16 cellular contexts compared by ENCODE assay signal in genomic region chr11:117273550-117274289, GRCh38. TPM values are rescaled to one million over a fixed set of nuclear protein-coding genes. Genes with fewer than 3 reads are reported as not detected.
DNase-seq lines count a peak whose midpoint lies in the region; ATAC-seq and TF ChIP-seq lines count a peak whose summit lies in the region.
"Had no signal": no experiment of that assay in that cellular context is flagged by ENCODE, and none has a peak within 500 bp of the region (broad histone marks: within the 10 kb centered on the region; RNA-seq: fewer than 3 reads in every experiment).

No MANE protein-coding gene starts in this region.

- H3K4me3 ChIP-seq in H7 (ENCODE audit: insufficient read depth, low read depth, low read length) (no peak overlapping the region), SJSA1 (0 out of 2 replicates have a peak overlapping the region, but pooled peaks have one; percentile 6), fibroblast of pulmonary artery (replicated peaks; ENCODE audit: low read depth, low read length) (peak overlapping the region; percentile 2)
- H3K4me3 ChIP-seq: heart left ventricle, mucosa of descending colon had no signal

- peaks cover 18% of the 10 kb centered on the region for H3K36me3 Mint-ChIP-seq in activated CD8-positive, alpha-beta memory T cell treated with anti-CD3 and anti-CD28 coated beads, Interleukin-2, amount 10 ng/mL, durations not matched to agents 7 days and 5 days

- H3K27me3 ChIP-seq in H7 (ENCODE audit: control insufficient read depth, insufficient read depth, low read length), result no peaks in the 10 kb centered on the region
- H3K27me3 ChIP-seq in SJSA1 (replicated peaks), result no peaks in the 10 kb centered on the region
- H3K27me3 ChIP-seq: heart left ventricle had no signal

- ATAC-seq in HG02642 (IDR thresholded peaks at IDR 0.05; ENCODE audit: poor library complexity, unreplicated experiment), result no peak
- no peak for ATAC-seq in activated CD8-positive, alpha-beta memory T cell treated with anti-CD3 and anti-CD28 coated beads, Interleukin-2, amount 10 ng/mL, durations not matched to agents 7 days and 5 days
- ATAC-seq: mucosa of descending colon; stimulated activated effector memory CD8-positive, alpha-beta T cell treated with anti-CD3 and anti-CD28 coated beads, Interleukin-12 subunit alpha, Interleukin-12 subunit beta, amount 100 ng/mL, for 72 hours had no signal

- TF ChIP-seq CTCF in fibroblast of pulmonary artery (IDR thresholded peaks at IDR 0.05; ENCODE audit: low read length, missing control alignments), result no peak

- H3K9me3 Mint-ChIP-seq in activated CD8-positive, alpha-beta memory T cell treated with anti-CD3 and anti-CD28 coated beads, Interleukin-2, amount 10 ng/mL, durations not matched to agents 7 days and 5 days (ENCODE audit: low read depth), result peaks cover 7% of the 10 kb centered on the region
- H3K9me3 Mint-ChIP-seq: stimulated activated effector memory CD8-positive, alpha-beta T cell treated with anti-CD3 and anti-CD28 coated beads, Interleukin-12 subunit alpha, Interleukin-12 subunit beta, amount 100 ng/mL, for 72 hours had no signal

- no peaks in the 10 kb centered on the region for H3K9me3 ChIP-seq in SJSA1 (replicated peaks)

- H3K27ac ChIP-seq in SJSA1, result peak overlapping the region; percentile 95
- H3K27ac ChIP-seq: heart left ventricle had no signal

- peaks cover 29% of the 10 kb centered on the region for H3K4me1 ChIP-seq in SJSA1 (replicated peaks)
- H3K4me1 ChIP-seq: heart left ventricle had no signal

- peaks cover 11% of the 10 kb centered on the region for H3K4me1 Mint-ChIP-seq in activated CD8-positive, alpha-beta memory T cell treated with anti-CD3 and anti-CD28 coated beads, Interleukin-2, amount 10 ng/mL, durations not matched to agents 7 days and 5 days

- H3K36me3 ChIP-seq in H7 (replicated peaks; ENCODE audit: control insufficient read depth, insufficient read depth, low read length) (no peaks in the 10 kb centered on the region; the same call in 1 of the 2 replicates), SJSA1 (no peaks in the 10 kb centered on the region)

- H3K27ac Mint-ChIP-seq in activated CD8-positive, alpha-beta memory T cell treated with anti-CD3 and anti-CD28 coated beads, Interleukin-2, amount 10 ng/mL, durations not matched to agents 7 days and 5 days, result no peak overlapping the region
- H3K27ac Mint-ChIP-seq: B cell; stimulated activated effector memory CD8-positive, alpha-beta T cell treated with anti-CD3 and anti-CD28 coated beads, Interleukin-12 subunit alpha, Interleukin-12 subunit beta, amount 100 ng/mL, for 72 hours had no signal

- peak; percentile 75 for DNase-seq in A172 (ENCODE audit: low spot score)
- DNase-seq in H7, result peak; percentile 57
- DNase-seq in SJSA1 (ENCODE audit: low read depth in 1 of 2, low spot score in 2 of 2), result peak; percentile 82 to 89
- DNase-seq in fibroblast of pulmonary artery (ENCODE audit: low read depth), result peak; percentile 87
- DNase-seq in globus pallidus (ENCODE audit: low spot score), result no peak
- DNase-seq in central memory CD4-positive, alpha-beta T cell, result no peak
- DNase-seq in activated CD8-positive, alpha-beta memory T cell treated with anti-CD3 and anti-CD28 coated beads, Interleukin-2, amount 10 ng/mL, durations not matched to agents 7 days and 5 days, result no peak
- DNase-seq: activated CD8-positive, alpha-beta memory T cell treated with anti-CD3 and anti-CD28 coated beads, Interleukin-2, amount 50 U/mL, for 4 hours; caudate nucleus; heart left ventricle; mucosa of descending colon; NCI-H510A treated with DMSO at 0.1 percent for 48 hours; T-helper 1 cell had no signal

- CTCF ChIA-PET in activated CD8-positive, alpha-beta memory T cell treated with anti-CD3 and anti-CD28 coated beads, Interleukin-2, amount 10 ng/mL, durations not matched to agents 7 days and 5 days (lab: Charles Lee), result interaction anchor here (0.7 kb wide), 2 partner anchors 31 to 450 kb away, joined by 3 read pairs; no protein-coding TSS in a partner anchor

- H3K27me3 Mint-ChIP-seq in activated CD8-positive, alpha-beta memory T cell treated with anti-CD3 and anti-CD28 coated beads, Interleukin-2, amount 10 ng/mL, durations not matched to agents 7 days and 5 days, result no peaks in the 10 kb centered on the region
- H3K27me3 Mint-ChIP-seq: B cell had no signal

- H3K4me3 Mint-ChIP-seq in activated CD8-positive, alpha-beta memory T cell treated with anti-CD3 and anti-CD28 coated beads, Interleukin-2, amount 10 ng/mL, durations not matched to agents 7 days and 5 days, result no peak overlapping the region
- H3K4me3 Mint-ChIP-seq: B cell; stimulated activated effector memory CD8-positive, alpha-beta T cell treated with anti-CD3 and anti-CD28 coated beads, Interleukin-12 subunit alpha, Interleukin-12 subunit beta, amount 100 ng/mL, for 72 hours had no signal

RNA-seq across cellular contexts. Expression of gene BACE1-AS, which starts 17.4 kb away (rescaled TPM):
- 1.2 and 3.2 TPM in 2 replicates for total RNA-seq in A172 (2014; rRNA removed; shearing (Covaris generic))
- 5.1 and 9.1 TPM in 2 replicates for total RNA-seq in H7 (2014; rRNA removed; shearing (Covaris generic))
- 0.92 and 1.8 TPM in 2 replicates for total RNA-seq in SJSA1 (2014; rRNA removed; shearing (Covaris generic))
- total RNA-seq in activated CD8-positive, alpha-beta memory T cell treated with anti-CD3 and anti-CD28 coated beads, Interleukin-2, amount 10 ng/mL, durations not matched to agents 7 days and 5 days, result 1 to 10 TPM; 4.5 to 5.1 TPM

RNA-seq across cellular contexts. Expression of gene RNF214, which starts 41.2 kb away (rescaled TPM):
- 5.1 and 10.4 TPM in 2 replicates for total RNA-seq in A172 (2014; rRNA removed; shearing (Covaris generic))
- 10.1 and 14.9 TPM in 2 replicates for total RNA-seq in H7 (2014; rRNA removed; shearing (Covaris generic))
- total RNA-seq in SJSA1 (2014; rRNA removed; shearing (Covaris generic)), result 5.0 and 5.5 TPM in 2 replicates
- 10 to 100 TPM; 18.5 to 20.5 TPM for total RNA-seq in activated CD8-positive, alpha-beta memory T cell treated with anti-CD3 and anti-CD28 coated beads, Interleukin-2, amount 10 ng/mL, durations not matched to agents 7 days and 5 days

RNA-seq across cellular contexts. Expression of gene PCSK7, which starts 41.8 kb away (rescaled TPM):
- 21.3 and 24.1 TPM in 2 replicates for total RNA-seq in A172 (2014; rRNA removed; shearing (Covaris generic))
- 28.4 and 29.3 TPM in 2 replicates for total RNA-seq in H7 (2014; rRNA removed; shearing (Covaris generic))
- total RNA-seq in SJSA1 (2014; rRNA removed; shearing (Covaris generic)), result 27.1 and 34.3 TPM in 2 replicates
- total RNA-seq in activated CD8-positive, alpha-beta memory T cell treated with anti-CD3 and anti-CD28 coated beads, Interleukin-2, amount 10 ng/mL, durations not matched to agents 7 days and 5 days, result 100 to 1,000 TPM; 121 to 140 TPM

RNA-seq across cellular contexts. Expression of gene BACE1, which starts 42.3 kb away (rescaled TPM):
- total RNA-seq in A172 (2014; rRNA removed; shearing (Covaris generic)), result 12.3 and 13.2 TPM in 2 replicates
- 7.4 and 12.4 TPM in 2 replicates for total RNA-seq in H7 (2014; rRNA removed; shearing (Covaris generic))
- 11.4 and 22.7 TPM in 2 replicates for total RNA-seq in SJSA1 (2014; rRNA removed; shearing (Covaris generic))
- total RNA-seq in activated CD8-positive, alpha-beta memory T cell treated with anti-CD3 and anti-CD28 coated beads, Interleukin-2, amount 10 ng/mL, durations not matched to agents 7 days and 5 days, result 1 to 10 TPM in 1 of 2 experiments, under 1 TPM in 1; 0.79 to 1.7 TPM
- total RNA-seq: B cell had no signal

RNA-seq across cellular contexts. Expression of gene CEP164, which starts 53.9 kb away (rescaled TPM):
- total RNA-seq in A172 (2014; rRNA removed; shearing (Covaris generic)), result 12.6 and 16.6 TPM in 2 replicates
- 12.8 and 18.8 TPM in 2 replicates for total RNA-seq in H7 (2014; rRNA removed; shearing (Covaris generic))
- total RNA-seq in SJSA1 (2014; rRNA removed; shearing (Covaris generic)), result 24.8 and 35.1 TPM in 2 replicates
- total RNA-seq in activated CD8-positive, alpha-beta memory T cell treated with anti-CD3 and anti-CD28 coated beads, Interleukin-2, amount 10 ng/mL, durations not matched to agents 7 days and 5 days, result 10 to 100 TPM; 36.0 to 38.6 TPM

Comparison
In these comparisons a context has a peak if more than half of its experiments do, and no peak if none do; other contexts are left out.
1. DNase-seq: peak in A172 (single experiment), H7 (single experiment), SJSA1 (2 of 2) and fibroblast of pulmonary artery (single experiment); none in globus pallidus (single experiment), central memory CD4-positive, alpha-beta T cell (single experiment) and activated CD8-positive, alpha-beta memory T cell treated with anti-CD3 and anti-CD28 coated beads, Interleukin-2, amount 10 ng/mL, durations not matched to agents 7 days and 5 days (single experiment).